Comparison of ENCODE assay signal across 8 cellular contexts in genomic region chr2:170928036-170928823, GRCh38. TPM values are rescaled to one million over a fixed set of nuclear protein-coding genes. Genes with fewer than 3 reads are reported as not detected.
DNase-seq lines count a peak whose midpoint lies in the region; ATAC-seq and TF ChIP-seq lines count a peak whose summit lies in the region.

No MANE protein-coding gene starts in this region.

- no peak for TF ChIP-seq POLR2A in breast epithelium (IDR thresholded peaks at IDR 0.05)

- no peak for TF ChIP-seq CTCF in breast epithelium (IDR thresholded peaks at IDR 0.05)
- TF ChIP-seq CTCF in liver (IDR thresholded peaks at IDR 0.05; ENCODE audit: low read depth, low read length, missing input control): no peak

- peak; percentile 28 for DNase-seq in A172 (ENCODE audit: low spot score)
- DNase-seq in ELR (ENCODE audit: low read depth): peak; percentile 28
- DNase-seq in NOMO-1 treated with DMSO at 0.1 percent for 48 hours (lab: John Stamatoyannopoulos, UW; ENCODE audit: unreplicated experiment): peak; percentile 46
- no peak for DNase-seq in breast epithelium (ENCODE audit: low spot score in 2 of 2)
- DNase-seq in ACHN: no peak

- intact Hi-C loops in breast epithelium (cut with DNase I; ENCODE audit: low total_unique reads): no loop called here

- H3K9me3 ChIP-seq in breast epithelium: peaks cover 8 to 10% of the 10 kb centered on the region in 2 donors
- peaks cover 0 to 6% (median 2%) of the 10 kb centered on the region in 4 donors for H3K9me3 ChIP-seq in liver (ENCODE audit: control insufficient read depth in 4 of 4, low read length in 3 of 4)
- peaks cover 8% of the 10 kb centered on the region for H3K9me3 ChIP-seq in thymus (ENCODE audit: control insufficient read depth)

- H3K9ac ChIP-seq in liver (ENCODE audit: low read depth in 1 of 2, low read length in 2 of 2): peak overlapping the region; percentile 2 to 55

- H3K27ac ChIP-seq in breast epithelium (peak overlapping the region; percentile 95 to 98), liver (ENCODE audit: low read depth in 1 of 2, low read length in 2 of 2) (peak overlapping the region in 1 of 2 donors; percentile 59), thymus (ENCODE audit: low read depth) (peak overlapping the region; percentile 68)

- WGBS in liver: 61% methylated on average over 17 of the region's 17 CpGs
- 69% methylated on average over 17 of the region's 17 CpGs for WGBS in thymus

- no peak for TF ChIP-seq RAD21 in liver (IDR thresholded peaks at IDR 0.05)

- in situ Hi-C loops in ACHN (cut with HindIII; ENCODE audit: low pct_ligation_motif_present, low pct_unique_long_range_greater_than_20kb, low sequenced_read_pairs): no loop called here

- no peaks in the 10 kb centered on the region for H3K36me3 ChIP-seq in breast epithelium
- H3K36me3 ChIP-seq in liver (ENCODE audit: control insufficient read depth in 4 of 4, insufficient read depth in 3 of 4, low read depth in 1 of 4, low read length in 3 of 4): no peaks in the 10 kb centered on the region
- peaks cover 3% of the 10 kb centered on the region for H3K36me3 ChIP-seq in thymus (ENCODE audit: control insufficient read depth, insufficient read depth)

- no peaks in the 10 kb centered on the region for H3K4me1 ChIP-seq in breast epithelium
- peaks cover 3 to 33% (median 19%) of the 10 kb centered on the region in 4 donors for H3K4me1 ChIP-seq in liver (ENCODE audit: control insufficient read depth in 4 of 4, insufficient read depth in 4 of 4, low read length in 3 of 4)
- H3K4me1 ChIP-seq in thymus (ENCODE audit: control insufficient read depth, insufficient read depth, low read length): peaks cover 10% of the 10 kb centered on the region

- H3K27me3 ChIP-seq in breast epithelium (no peaks in the 10 kb centered on the region), liver (ENCODE audit: control insufficient read depth in 4 of 4, insufficient read depth in 4 of 4, low read length in 3 of 4) (no peaks in the 10 kb centered on the region), thymus (ENCODE audit: control insufficient read depth, insufficient read depth) (no peaks in the 10 kb centered on the region)

- no peak for ATAC-seq in GM18909 (IDR thresholded peaks at IDR 0.05; ENCODE audit: poor library complexity, unreplicated experiment)

- H3K4me3 ChIP-seq in breast epithelium (peak overlapping the region; percentile 80 to 92 (median 84)), liver (ENCODE audit: low read depth in 1 of 3, low read length in 3 of 3) (peak overlapping the region; percentile 17 to 55 (median 33)), thymus (ENCODE audit: low read length) (peak overlapping the region; percentile 92)

TF ChIP-seq in liver, 16 proteins besides CTCF, POLR2A, EP300 and RAD21:
- TF ChIP-seq REST (IDR thresholded peaks at IDR 0.05): no peak
- TF ChIP-seq HNF4G (IDR thresholded peaks at IDR 0.05): no peak
- no peak for TF ChIP-seq RXRA (IDR thresholded peaks at IDR 0.05)
- TF ChIP-seq TAF1 (conservative IDR thresholded peaks at IDR 0.05): no peak
- TF ChIP-seq NR2F2 (IDR thresholded peaks at IDR 0.05): no peak
- TF ChIP-seq ATF3 (IDR thresholded peaks at IDR 0.05): no peak
- TF ChIP-seq HNF4A (conservative IDR thresholded peaks at IDR 0.05): no peak
- TF ChIP-seq EGR1 (IDR thresholded peaks at IDR 0.05; ENCODE audit: low read depth in 2 of 2): no peak
- no peak for TF ChIP-seq GABPA (IDR thresholded peaks at IDR 0.05 in 1 of 2, conservative IDR thresholded peaks at IDR 0.05 in 1 of 2)
- TF ChIP-seq FOXA1 (IDR thresholded peaks at IDR 0.05): no peak
- TF ChIP-seq YY1 (IDR thresholded peaks at IDR 0.05): no peak
- TF ChIP-seq ZBTB33 (IDR thresholded peaks at IDR 0.05): no peak
- TF ChIP-seq MAX (IDR thresholded peaks at IDR 0.05): no peak
- TF ChIP-seq JUND (IDR thresholded peaks at IDR 0.05): no peak
- TF ChIP-seq FOXA2 (IDR thresholded peaks at IDR 0.05): no peak
- no peak for TF ChIP-seq SP1 (IDR thresholded peaks at IDR 0.05)

RNA-seq across cellular contexts. Expression of gene GORASP2, which starts 0.8 kb away (rescaled TPM):
- 68.0 and 83.0 TPM in 2 replicates for total RNA-seq in A172 (2014; rRNA removed; shearing (Covaris generic))
- total RNA-seq in breast epithelium (10 to 100 TPM; 31.4 to 56.5 (median 45.2) TPM), liver (10 to 100 TPM; 12.5 to 31.6 TPM)
- polyA plus RNA-seq in liver (10 to 100 TPM; 28.2 to 40.1 TPM), thymus (34.3 TPM)

Comparison
In these comparisons a context has a peak if more than half of its experiments do, and no peak if none do; other contexts are left out.
1. DNase-seq: peak in A172 (single experiment), ELR (single experiment) and NOMO-1 treated with DMSO at 0.1 percent for 48 hours (single experiment); none in breast epithelium (0 of 2) and ACHN (single experiment).
2. H3K4me3 ChIP-seq: peak in every context shown above with its lines; median percentile 92 in thymus; 84 in breast epithelium; 33 in liver.